In the genomic region with DNA sequence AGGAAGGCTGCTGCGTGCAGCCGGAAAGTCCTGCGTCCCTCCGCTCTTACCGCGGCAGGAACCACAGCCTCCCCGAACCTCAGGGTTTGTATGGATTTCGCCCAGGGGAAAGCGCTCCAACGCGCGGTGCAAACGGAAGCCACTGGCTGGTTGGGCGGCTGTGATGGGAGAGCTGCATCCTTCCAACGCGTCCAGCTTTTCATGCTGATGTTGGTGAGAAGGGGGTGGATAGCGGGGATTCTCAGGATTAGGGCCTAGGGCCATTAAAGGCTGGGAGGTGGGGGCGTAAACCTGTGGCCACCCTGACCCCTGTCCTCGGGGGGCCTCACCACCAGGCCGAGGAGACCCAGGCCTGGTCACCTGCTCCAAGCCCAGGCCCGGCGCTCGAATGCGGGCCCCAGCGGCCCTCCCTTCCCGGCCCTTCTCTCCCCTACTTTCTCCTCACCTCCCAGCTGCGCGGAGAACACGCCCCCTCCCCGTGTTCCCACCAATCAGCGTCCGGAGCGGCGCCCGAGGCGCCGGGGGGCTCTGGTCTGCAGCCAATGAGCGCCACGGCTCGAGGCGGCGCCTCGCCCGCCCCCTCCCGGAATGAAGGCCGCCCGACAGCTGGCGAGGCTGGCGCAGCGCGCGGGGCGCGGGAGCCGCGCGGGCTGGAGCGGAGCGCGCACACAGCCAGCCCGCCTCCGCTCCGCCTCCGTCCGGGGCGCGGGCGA, we compare ENCODE assay signal across 8 cellular contexts. TPM values are rescaled to one million over a fixed set of nuclear protein-coding genes. Genes with fewer than 3 reads are reported as not detected.
DNase-seq lines count a peak whose midpoint lies in the region; ATAC-seq and TF ChIP-seq lines count a peak whose summit lies in the region.

No MANE protein-coding gene starts in this region.

- DNase-seq in NCI-H524 (lab: John Stamatoyannopoulos, UW) (peak; percentile 46 to 80), NCI-H524 treated with DMSO at 0.1 percent for 48 hours (lab: John Stamatoyannopoulos, UW) (no peak), NCI-H2171 treated with DMSO at 0.1 percent for 48 hours (lab: John Stamatoyannopoulos, UW) (peak; percentile 77), cerebellar cortex (ENCODE audit: low spot score) (peak; percentile 69), kidney epithelial cell (ENCODE audit: low read depth) (no peak)
- DNase-seq in activated CD4-positive, alpha-beta T cell treated with anti-CD3 and anti-CD28 coated beads for 1 hour, result peak; percentile 73
- peak; percentile 62 to 73 (median 63) for DNase-seq in stimulated activated CD4-positive, alpha-beta T cell treated with anti-CD3 and anti-CD28 coated beads, Interleukin-12 subunit alpha, Interleukin-12 subunit beta, amount 100 ng/mL, for 48 hours (ENCODE audit: low read depth in 2 of 3, low spot score in 1 of 3)

- H3K36me3 ChIP-seq in kidney epithelial cell (ENCODE audit: control insufficient read depth, insufficient read depth, low read length), result no peaks in the 10 kb centered on the region

- no peak for TF ChIP-seq CTCF in kidney epithelial cell (IDR thresholded peaks at IDR 0.05; ENCODE audit: insufficient read depth, low read length, poor library complexity, severe bottlenecking)

- peak overlapping the region; percentile 3 for H3K4me3 ChIP-seq in kidney epithelial cell (ENCODE audit: low read depth, low read length)

- no peaks in the 10 kb centered on the region for H3K27me3 ChIP-seq in kidney epithelial cell (ENCODE audit: control insufficient read depth, insufficient read depth, low read length)

- ATAC-seq in HG03025 (IDR thresholded peaks at IDR 0.05; ENCODE audit: low FRiP score, unreplicated experiment), result peak; percentile 55

RNA-seq across cellular contexts. Expression of a gene that starts 0.5 kb away (rescaled TPM):
- total RNA-seq in kidney epithelial cell, result 0.88 and 1.6 TPM in 2 replicates

RNA-seq across cellular contexts. Expression of a gene that starts 51.6 kb away (rescaled TPM):
- total RNA-seq in kidney epithelial cell, result 129 and 140 TPM in 2 replicates

Comparison
In these comparisons a context has a peak if more than half of its experiments do, and no peak if none do; other contexts are left out.
1. DNase-seq: peak in NCI-H524 (2 of 2), NCI-H2171 treated with DMSO at 0.1 percent for 48 hours (single experiment), activated CD4-positive, alpha-beta T cell treated with anti-CD3 and anti-CD28 coated beads for 1 hour (single experiment), cerebellar cortex (single experiment) and stimulated activated CD4-positive, alpha-beta T cell treated with anti-CD3 and anti-CD28 coated beads, Interleukin-12 subunit alpha, Interleukin-12 subunit beta, amount 100 ng/mL, for 48 hours (3 of 3); none in NCI-H524 treated with DMSO at 0.1 percent for 48 hours (single experiment) and kidney epithelial cell (single experiment).